In genomic region chrX:13694359-13694758, GRCh38 we compare ENCODE assay signal across 17 cellular contexts. TPM values are rescaled to one million over a fixed set of nuclear protein-coding genes. Genes with fewer than 3 reads are reported as not detected.
DNase-seq lines count a peak whose midpoint lies in the region; ATAC-seq and TF ChIP-seq lines count a peak whose summit lies in the region.
"Had no signal": no experiment of that assay in that cellular context is flagged by ENCODE, and none has a peak within 500 bp of the region (broad histone marks: within the 10 kb centered on the region; RNA-seq: fewer than 3 reads in every experiment).

No MANE protein-coding gene starts in this region.

- H3K4me2 ChIP-seq in IMR-90 (ENCODE audit: low read depth, low read length) (no peak overlapping the region), mammary epithelial cell (ENCODE audit: insufficient read depth, low read depth, low read length) (peak overlapping the region; percentile 61)

- H3K4me3 ChIP-seq in IMR-90 (ENCODE audit: insufficient read depth, low read depth, low read length) (no peak overlapping the region), mammary epithelial cell (replicated peaks in 1 of 3; ENCODE audit: insufficient read depth in 1 of 3, low read depth in 2 of 3, low read length in 3 of 3) (no peak overlapping the region)
- H3K4me3 ChIP-seq: SJSA1, tibial nerve had no signal

- H3K79me2 ChIP-seq in mammary epithelial cell (ENCODE audit: insufficient read depth, low read length) = peaks cover 97% of the 10 kb centered on the region

- dilution Hi-C loops in IMR-90 (cut with HindIII; ENCODE audit: low sequenced_read_pairs, unreplicated experiment) = no loop called here
- dilution Hi-C loops in mammary epithelial cell (cut with HindIII; ENCODE audit: low sequenced_read_pairs) = no loop called here

- no peaks in the 10 kb centered on the region for H3K9me3 Mint-ChIP-seq in natural killer cell treated with Interleukin-12 subunit alpha and Interleukin-12 subunit beta and Interleukin-15 and Interleukin-18, amount 100 ng/mL, for 72 hours
- no peaks in the 10 kb centered on the region for H3K9me3 Mint-ChIP-seq in activated CD4-positive, alpha-beta memory T cell treated with anti-CD3 and anti-CD28 coated beads for 36 hours
- H3K9me3 Mint-ChIP-seq: CD8-positive, alpha-beta memory T cell; nephron had no signal

- no peak overlapping the region for H4K8ac ChIP-seq in IMR-90 (ENCODE audit: low read depth in 2 of 2, low read length in 2 of 2)

- H2BK5ac ChIP-seq in IMR-90 (ENCODE audit: low read depth, low read length, poor library complexity, severe bottlenecking) = no peak overlapping the region

- no peak overlapping the region for H2BK20ac ChIP-seq in IMR-90 (ENCODE audit: low read depth, low read length)

- peak; percentile 18 for DNase-seq in AG08396 (ENCODE audit: low spot score)
- no peak for DNase-seq in IMR-90
- DNase-seq in mammary epithelial cell = no peak
- no peak for DNase-seq in natural killer cell treated with Interleukin-12 subunit alpha and Interleukin-12 subunit beta and Interleukin-15 and Interleukin-18, amount 100 ng/mL, for 72 hours (ENCODE audit: low spot score)
- no peak for DNase-seq in activated CD4-positive, alpha-beta memory T cell treated with anti-CD3 and anti-CD28 coated beads for 36 hours
- no peak for DNase-seq in NCI-H2029 (lab: John Stamatoyannopoulos, UW)
- no peak for DNase-seq in NK-92 (lab: John Stamatoyannopoulos, UW; ENCODE audit: unreplicated experiment)
- DNase-seq in NCI-H1417 treated with DMSO at 0.1 percent for 48 hours (lab: John Stamatoyannopoulos, UW) = no peak
- DNase-seq: CD8-positive, alpha-beta memory T cell; DND-41; NCI-H524 treated with DMSO at 0.1 percent for 48 hours; spleen had no signal

- intact Hi-C loops in IMR-90 (cut with micrococcal nuclease) = loop anchor here (5.0 kb wide), 1 partner anchor 38 kb away; the partner anchor contains the start of genes OFD1 and TRAPPC2
- intact Hi-C loops in mammary epithelial cell (cut with micrococcal nuclease) = no loop called here
- intact Hi-C loops in activated CD4-positive, alpha-beta memory T cell treated with anti-CD3 and anti-CD28 coated beads for 36 hours (cut with micrococcal nuclease) = no loop called here

- WGBS in IMR-90 (ENCODE audit: extremely low coverage in 2 of 2, insufficient read length in 1 of 2), 2 experiments = no CpG with 5 or more reads among the region's 2 CpGs
- whole genome bisulfite sequencing in mammary epithelial cell (ENCODE audit: low coverage, missing lambda C conversion rate) = 93% methylated on average over 2 of the region's 2 CpGs

- ATAC-seq in IMR-90 (ENCODE audit: low read depth) = 0 out of 2 replicates have a peak, but pooled peaks have one; percentile 27
- no peak for ATAC-seq in natural killer cell treated with Interleukin-12 subunit alpha and Interleukin-12 subunit beta and Interleukin-15 and Interleukin-18, amount 100 ng/mL, for 72 hours
- ATAC-seq: activated CD4-positive, CD25-positive, alpha-beta regulatory T cell treated with anti-CD3 and anti-CD28 coated beads, Interleukin-2, amount 50 U/mL, for 24 hours had no signal

- H3K56ac ChIP-seq in IMR-90 (ENCODE audit: extremely low read depth, insufficient read depth, low read length) = no peak overlapping the region

- peaks cover 27% of the 10 kb centered on the region for H3K36me3 Mint-ChIP-seq in natural killer cell treated with Interleukin-12 subunit alpha and Interleukin-12 subunit beta and Interleukin-15 and Interleukin-18, amount 100 ng/mL, for 72 hours
- H3K36me3 Mint-ChIP-seq in activated CD4-positive, alpha-beta memory T cell treated with anti-CD3 and anti-CD28 coated beads for 36 hours = peaks cover 10% of the 10 kb centered on the region

- TF ChIP-seq POLR2A in IMR-90 (IDR thresholded peaks at IDR 0.05; ENCODE audit: low read depth, low read length) = no peak

- no peak overlapping the region for H2AK9ac ChIP-seq in IMR-90 (replicated peaks; ENCODE audit: low read depth, low read length, poor library complexity)

- H3K79me1 ChIP-seq in IMR-90 (ENCODE audit: low read depth in 1 of 2, low read length in 2 of 2) = peaks cover 23 to 56% of the 10 kb centered on the region in 2 experiments

- H3K9me3 ChIP-seq in IMR-90 (ENCODE audit: control insufficient read depth, insufficient read depth, low read length) (no peaks in the 10 kb centered on the region), mammary epithelial cell (replicated peaks; ENCODE audit: insufficient read depth, low read length) (no peaks in the 10 kb centered on the region)
- H3K9me3 ChIP-seq: SJSA1, spleen, tibial nerve had no signal

- CTCF ChIA-PET in IMR-90 (lab: Yijun Ruan, JAX) = interaction anchor here (1.2 kb wide), 1 partner anchor 10 kb away, joined by 5 read pairs; no protein-coding TSS in a partner anchor
- CTCF ChIA-PET in mammary epithelial cell (lab: Charles Lee; ENCODE audit: low non-redundant PET) = no interaction called here
- CTCF ChIA-PET in activated CD4-positive, alpha-beta memory T cell treated with anti-CD3 and anti-CD28 coated beads for 36 hours (lab: Charles Lee) = interaction anchor here (0.9 to 1.7 kb wide), 2 partner anchors 32 to 36 kb away, joined by 3 to 5 read pairs; no protein-coding TSS in a partner anchor

- H3K4me1 ChIP-seq in IMR-90 (ENCODE audit: control insufficient read depth, insufficient read depth, low read length) (peaks cover 9% of the 10 kb centered on the region), mammary epithelial cell (ENCODE audit: insufficient read depth, low read length) (peaks cover 40% of the 10 kb centered on the region)

- H2AK5ac ChIP-seq in IMR-90 (ENCODE audit: low read depth, low read length) = no peak overlapping the region

- peak overlapping the region; percentile 90 to 91 for H3K27ac Mint-ChIP-seq in natural killer cell treated with Interleukin-12 subunit alpha and Interleukin-12 subunit beta and Interleukin-15 and Interleukin-18, amount 100 ng/mL, for 72 hours
- no peak overlapping the region for H3K27ac Mint-ChIP-seq in activated CD4-positive, alpha-beta memory T cell treated with anti-CD3 and anti-CD28 coated beads for 36 hours

- H3K4me3 Mint-ChIP-seq in natural killer cell treated with Interleukin-12 subunit alpha and Interleukin-12 subunit beta and Interleukin-15 and Interleukin-18, amount 100 ng/mL, for 72 hours = peak overlapping the region; percentile 64
- no peak overlapping the region for H3K4me3 Mint-ChIP-seq in activated CD4-positive, alpha-beta memory T cell treated with anti-CD3 and anti-CD28 coated beads for 36 hours

- H3K36me3 ChIP-seq in IMR-90 (ENCODE audit: control insufficient read depth, insufficient read depth, low read length) = peaks cover 2% of the 10 kb centered on the region
- no peaks in the 10 kb centered on the region for H3K36me3 ChIP-seq in mammary epithelial cell (ENCODE audit: insufficient read depth, low read length)
- H3K36me3 ChIP-seq: SJSA1, spleen, tibial nerve had no signal

- H2BK120ac ChIP-seq in IMR-90 (ENCODE audit: low read depth, low read length) = no peak overlapping the region

- H4K5ac ChIP-seq in IMR-90 (ENCODE audit: low read depth, low read length) = no peak overlapping the region

- TF ChIP-seq CTCF in IMR-90 (conservative IDR thresholded peaks at IDR 0.05; ENCODE audit: low read depth, low read length) = no peak
- no peak for TF ChIP-seq CTCF in mammary epithelial cell (conservative IDR thresholded peaks at IDR 0.05 in 1 of 2, IDR thresholded peaks at IDR 0.05 in 1 of 2; ENCODE audit: extremely low read depth in 1 of 2, insufficient read depth in 1 of 2, low read depth in 1 of 2, low read length in 2 of 2)

- no peak overlapping the region for H3K27ac ChIP-seq in IMR-90 (ENCODE audit: insufficient read depth, low read length)
- peak overlapping the region; percentile 81 for H3K27ac ChIP-seq in mammary epithelial cell (ENCODE audit: insufficient read depth, low read depth, low read length)
- H3K27ac ChIP-seq: SJSA1 had no signal

- H3K4ac ChIP-seq in IMR-90 (ENCODE audit: low read depth, low read length) = no peak overlapping the region

- in situ Hi-C loops in IMR-90 (cut with MboI; ENCODE audit: low sequenced_read_pairs) (no loop called here), mammary epithelial cell (cut with MboI; ENCODE audit: low sequenced_read_pairs in 2 of 2) (no loop called here)

- H3K27me3 ChIP-seq in IMR-90 (ENCODE audit: control insufficient read depth, insufficient read depth, low read length) (no peaks in the 10 kb centered on the region; the same call in 1 of the 2 replicates), mammary epithelial cell (ENCODE audit: insufficient read depth, low read length) (no peaks in the 10 kb centered on the region)
- H3K27me3 ChIP-seq: SJSA1, tibial nerve had no signal

- H2AFZ ChIP-seq in IMR-90 (replicated peaks; ENCODE audit: low read length, poor library complexity) (no peak overlapping the region), mammary epithelial cell (ENCODE audit: low read depth, low read length) (no peak overlapping the region)

- H3K9ac ChIP-seq in IMR-90 (ENCODE audit: low read depth, low read length) (no peak overlapping the region), mammary epithelial cell (ENCODE audit: insufficient read depth, low read length) (peak overlapping the region; percentile 41)

- BruUV-seq in IMR-90 (replicated peaks; lab: Mats Ljungman, UMichigan) (no TSS peak), mammary epithelial cell (replicated peaks; lab: Mats Ljungman, UMichigan) (no TSS peak)

- no peak overlapping the region for H3K18ac ChIP-seq in IMR-90 (ENCODE audit: low read depth, low read length)

- peaks cover 3% of the 10 kb centered on the region; the same call in 1 of the 2 replicates for H3K9me1 ChIP-seq in IMR-90 (ENCODE audit: insufficient read depth, low read length)

- POLR2A ChIA-PET in IMR-90 (lab: Charles Lee; ENCODE audit: unreplicated experiment) = no interaction called here
- POLR2A ChIA-PET in activated CD4-positive, alpha-beta memory T cell treated with anti-CD3 and anti-CD28 coated beads for 36 hours (lab: Charles Lee) = interaction anchor here (0.6 kb wide), 1 partner anchor 12 kb away, joined by 3 read pairs; no protein-coding TSS in a partner anchor

- H3K23ac ChIP-seq in IMR-90 (ENCODE audit: low read depth, low read length) = no peak overlapping the region

- H4K20me1 ChIP-seq in IMR-90 (ENCODE audit: insufficient read depth, low read length) = peaks cover 57% of the 10 kb centered on the region
- H4K20me1 ChIP-seq in mammary epithelial cell (ENCODE audit: insufficient read depth, low read length) = no peaks in the 10 kb centered on the region

- peaks cover 45 to 70% of the 10 kb centered on the region in 2 donors for H3K4me1 Mint-ChIP-seq in natural killer cell treated with Interleukin-12 subunit alpha and Interleukin-12 subunit beta and Interleukin-15 and Interleukin-18, amount 100 ng/mL, for 72 hours (ENCODE audit: low read depth in 2 of 2)
- H3K4me1 Mint-ChIP-seq in activated CD4-positive, alpha-beta memory T cell treated with anti-CD3 and anti-CD28 coated beads for 36 hours (ENCODE audit: low read depth) = peaks cover 62% of the 10 kb centered on the region

- TF ChIP-seq RAD21 in IMR-90 (IDR thresholded peaks at IDR 0.05; ENCODE audit: low read length) = no peak

- peaks cover 0 to 7% of the 10 kb centered on the region in 2 donors for H3K27me3 Mint-ChIP-seq in natural killer cell treated with Interleukin-12 subunit alpha and Interleukin-12 subunit beta and Interleukin-15 and Interleukin-18, amount 100 ng/mL, for 72 hours
- H3K27me3 Mint-ChIP-seq in activated CD4-positive, alpha-beta memory T cell treated with anti-CD3 and anti-CD28 coated beads for 36 hours = no peaks in the 10 kb centered on the region
- H3K27me3 Mint-ChIP-seq: progenitor cell of endocrine pancreas had no signal

- no peak overlapping the region for H4K91ac ChIP-seq in IMR-90 (ENCODE audit: insufficient read depth, low read depth, low read length)

- H3K14ac ChIP-seq in IMR-90 (replicated peaks; ENCODE audit: low read depth, low read length) = no peak overlapping the region

- H2BK15ac ChIP-seq in IMR-90 (ENCODE audit: low read depth, low read length) = no peak overlapping the region

RNA-seq across cellular contexts. Expression of gene RAB9A, which starts 5.4 kb away (rescaled TPM):
- 15.8 and 26.7 TPM in 2 replicates for total RNA-seq in IMR-90 (2012; rRNA removed)
- 15.6 and 22.3 TPM in 2 replicates for polyA plus RNA-seq in IMR-90 (2012; rRNA removed)
- polyA plus RNA-seq in IMR-90 (2012; cell fraction: cytosol; rRNA removed) = 5.8 and 7.9 TPM in 2 replicates
- 2.2 and 12.0 TPM in 2 replicates for polyA plus RNA-seq in IMR-90 (2012; cell fraction: nucleus; rRNA removed; ENCODE audit: low replicate concordance)
- 10 to 100 TPM; 37.2 to 42.2 TPM for total RNA-seq in mammary epithelial cell
- polyA plus RNA-seq in mammary epithelial cell = 31.8 TPM
- polyA minus RNA-seq in mammary epithelial cell = 9.4 TPM
- total RNA-seq in natural killer cell treated with Interleukin-12 subunit alpha and Interleukin-12 subunit beta and Interleukin-15 and Interleukin-18, amount 100 ng/mL, for 72 hours = 10 to 100 TPM; 27.7 to 73.6 TPM
- total RNA-seq in activated CD4-positive, alpha-beta memory T cell treated with anti-CD3 and anti-CD28 coated beads for 36 hours = 10 to 100 TPM; 28.2 to 32.1 TPM

RNA-seq across cellular contexts. Expression of gene TRAPPC2, which starts 40.1 kb away (rescaled TPM):
- total RNA-seq in IMR-90 (2012; rRNA removed) (13.8 and 19.2 TPM in 2 replicates), mammary epithelial cell (10 to 100 TPM; 25.3 to 31.2 TPM)
- polyA plus RNA-seq in IMR-90 (2012; rRNA removed) (6.7 and 11.3 TPM in 2 replicates), mammary epithelial cell (13.9 TPM)
- polyA plus RNA-seq in IMR-90 (2012; cell fraction: cytosol; rRNA removed) = 4.9 and 10.1 TPM in 2 replicates
- polyA plus RNA-seq in IMR-90 (2012; cell fraction: nucleus; rRNA removed; ENCODE audit: low replicate concordance) = 7.3 and 28.8 TPM in 2 replicates
- polyA minus RNA-seq in mammary epithelial cell = 20.3 TPM
- 10 to 100 TPM; 27.5 to 32.0 TPM for total RNA-seq in natural killer cell treated with Interleukin-12 subunit alpha and Interleukin-12 subunit beta and Interleukin-15 and Interleukin-18, amount 100 ng/mL, for 72 hours
- total RNA-seq in activated CD4-positive, alpha-beta memory T cell treated with anti-CD3 and anti-CD28 coated beads for 36 hours = 10 to 100 TPM; 14.1 to 16.1 TPM

RNA-seq across cellular contexts. Expression of gene OFD1, which starts 40.2 kb away (rescaled TPM):
- total RNA-seq in IMR-90 (2012; rRNA removed) (8.4 and 10.6 TPM in 2 replicates), mammary epithelial cell (10 to 100 TPM; 39.3 to 42.0 TPM)
- polyA plus RNA-seq in IMR-90 (2012; rRNA removed) (7.7 and 8.6 TPM in 2 replicates), mammary epithelial cell (12.5 TPM)
- 2.5 and 5.2 TPM in 2 replicates for polyA plus RNA-seq in IMR-90 (2012; cell fraction: cytosol; rRNA removed)
- 19.8 and 41.0 TPM in 2 replicates for polyA plus RNA-seq in IMR-90 (2012; cell fraction: nucleus; rRNA removed; ENCODE audit: low replicate concordance)
- polyA minus RNA-seq in mammary epithelial cell = 3.2 TPM
- total RNA-seq in natural killer cell treated with Interleukin-12 subunit alpha and Interleukin-12 subunit beta and Interleukin-15 and Interleukin-18, amount 100 ng/mL, for 72 hours = 10 to 100 TPM; 39.1 to 46.1 TPM
- total RNA-seq in activated CD4-positive, alpha-beta memory T cell treated with anti-CD3 and anti-CD28 coated beads for 36 hours = 10 to 100 TPM; 24.5 to 30.9 TPM

RNA-seq across cellular contexts. Expression of gene TCEANC, which starts 41.4 kb away (rescaled TPM):
- 1.4 and 2.5 TPM in 2 replicates for total RNA-seq in IMR-90 (2012; rRNA removed)
- polyA plus RNA-seq in IMR-90 (2012; rRNA removed) = 0.53 and 0.99 TPM in 2 replicates
- polyA plus RNA-seq in IMR-90 (2012; cell fraction: cytosol; rRNA removed) = 0.09 and 0.13 TPM in 2 replicates
- polyA plus RNA-seq in IMR-90 (2012; cell fraction: nucleus; rRNA removed; ENCODE audit: low replicate concordance) = 0.16 and 2.1 TPM in 2 replicates
- 1 to 10 TPM; 3.9 to 4.2 TPM for total RNA-seq in mammary epithelial cell
- 0.69 TPM for polyA plus RNA-seq in mammary epithelial cell
- not detected for polyA minus RNA-seq in mammary epithelial cell
- total RNA-seq in natural killer cell treated with Interleukin-12 subunit alpha and Interleukin-12 subunit beta and Interleukin-15 and Interleukin-18, amount 100 ng/mL, for 72 hours = 1 to 10 TPM; 2.8 to 4.2 TPM
- 1 to 10 TPM; 1.9 TPM for total RNA-seq in activated CD4-positive, alpha-beta memory T cell treated with anti-CD3 and anti-CD28 coated beads for 36 hours
